Comparison of ENCODE assay signal across 21 cellular contexts in the genomic region with DNA sequence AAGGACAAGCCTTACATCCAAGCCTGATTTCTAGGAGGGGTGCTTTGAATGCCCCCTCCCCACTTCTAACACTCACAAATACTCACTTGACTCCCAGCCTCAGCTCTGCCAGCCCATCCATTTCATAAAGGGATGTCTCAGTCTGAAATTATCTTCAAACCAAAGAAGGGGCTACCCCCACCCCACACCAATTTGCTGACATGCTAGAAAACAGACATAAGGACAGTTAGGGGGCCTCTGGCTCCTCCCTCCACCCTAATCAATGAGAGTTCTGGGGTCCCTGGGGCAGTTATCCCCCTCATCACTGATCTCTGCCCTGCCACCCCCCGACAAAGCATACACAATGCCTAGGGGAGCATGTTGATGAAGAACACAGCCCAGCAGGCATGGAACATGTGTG. TPM values are rescaled to one million over a fixed set of nuclear protein-coding genes. Genes with fewer than 3 reads are reported as not detected.
"Had no signal": no experiment of that assay in that cellular context is flagged by ENCODE, and none has a peak within 500 bp of the region (broad histone marks: within the 10 kb centered on the region; RNA-seq: fewer than 3 reads in every experiment).

No MANE protein-coding gene starts in this region.

- H3K4me3 ChIP-seq: cardiac muscle cell, PC-9 had no signal

- H3K36me3 ChIP-seq: brain microvascular endothelial cell, cardiac muscle cell had no signal

- FAIRE-seq: astrocyte had no signal

- H3K4me2 ChIP-seq: PC-9 had no signal

- ATAC-seq: activated CD4-positive, CD25-positive, alpha-beta regulatory T cell treated with anti-CD3 and anti-CD28 coated beads, Interleukin-2, amount 50 U/mL, for 24 hours; activated CD8-positive, alpha-beta T cell treated with anti-CD3 and anti-CD28 coated beads, Interleukin-2, amount 10 ng/mL, durations not matched to agents 7 days and 5 days had no signal

- DNase-seq: activated CD4-positive, alpha-beta T cell treated with anti-CD3 and anti-CD28 coated beads for 48 hours; activated CD4-positive, alpha-beta T cell treated with anti-CD3 and anti-CD28 coated beads, Interleukin-2, amount 50 U/mL, for 4 hours; activated CD8-positive, alpha-beta memory T cell treated with anti-CD3 and anti-CD28 coated beads, Interleukin-2, amount 50 U/mL, for 48 hours; activated CD8-positive, alpha-beta T cell treated with anti-CD3 and anti-CD28 coated beads, Interleukin-2, amount 10 ng/mL, durations not matched to agents 7 days and 5 days; activated effector memory CD4-positive, alpha-beta T cell treated with Interleukin-2 at 50 U/mL for 16 hours; activated naive CD4-positive, alpha-beta T cell; activated T-cell treated with anti-CD3 and anti-CD28 coated beads, Interleukin-2, amount 50 U/mL, for 1 hour; brain microvascular endothelial cell; Karpas-422; NCI-H1105 treated with DMSO at 0.1 percent for 48 hours; NCI-H1436 treated with DMSO at 0.1 percent for 48 hours; NCI-H187; NCI-H2081; NCI-H510A treated with DMSO at 0.1 percent for 48 hours; PC-9; SHP77 treated with DMSO at 0.1 percent for 48 hours had no signal

- H3K27ac ChIP-seq: brain microvascular endothelial cell, cardiac muscle cell, PC-9 had no signal

- H2AFZ ChIP-seq: PC-9 had no signal

RNA-seq across cellular contexts. Expression of a gene that starts 58.8 kb away (rescaled TPM):
- total RNA-seq: activated CD8-positive, alpha-beta T cell treated with anti-CD3 and anti-CD28 coated beads, Interleukin-2, amount 10 ng/mL, durations not matched to agents 7 days and 5 days; activated T-helper 1 cell treated with anti-CD3 and anti-CD28 coated beads, Interleukin-12 subunit alpha, Interleukin-12 subunit beta, Interleukin-2, Interleukin-4 antibody, amounts not matched to agents 30 ng/mL and 10 ng/mL and 1 ng/mL, durations not matched to agents 14 hours and 24 hours and 36 hours; astrocyte; cardiac muscle cell; SK-MEL-5 had no signal
- polyA plus RNA-seq: cardiac muscle cell had no signal
